ENCODE assay signal across 1 cellular context in genomic region chr12:50186667-50187066, GRCh38.
TF ChIP-seq lines count a peak whose summit lies in the region.

No MANE protein-coding gene starts in this region.

TF ChIP-seq in GM12878, 131 proteins besides CTCF, POLR2A, EP300 and RAD21:
- TF ChIP-seq HSF1 (IDR thresholded peaks at IDR 0.05; ENCODE audit: low read depth, low read length) (no peak), SMARCA5 (IDR thresholded peaks at IDR 0.05) (0 out of 2 replicates have a peak, but pooled peaks have one; percentile 31)
